Comparison of ENCODE assay signal across 1 cellular context in the genomic region with DNA sequence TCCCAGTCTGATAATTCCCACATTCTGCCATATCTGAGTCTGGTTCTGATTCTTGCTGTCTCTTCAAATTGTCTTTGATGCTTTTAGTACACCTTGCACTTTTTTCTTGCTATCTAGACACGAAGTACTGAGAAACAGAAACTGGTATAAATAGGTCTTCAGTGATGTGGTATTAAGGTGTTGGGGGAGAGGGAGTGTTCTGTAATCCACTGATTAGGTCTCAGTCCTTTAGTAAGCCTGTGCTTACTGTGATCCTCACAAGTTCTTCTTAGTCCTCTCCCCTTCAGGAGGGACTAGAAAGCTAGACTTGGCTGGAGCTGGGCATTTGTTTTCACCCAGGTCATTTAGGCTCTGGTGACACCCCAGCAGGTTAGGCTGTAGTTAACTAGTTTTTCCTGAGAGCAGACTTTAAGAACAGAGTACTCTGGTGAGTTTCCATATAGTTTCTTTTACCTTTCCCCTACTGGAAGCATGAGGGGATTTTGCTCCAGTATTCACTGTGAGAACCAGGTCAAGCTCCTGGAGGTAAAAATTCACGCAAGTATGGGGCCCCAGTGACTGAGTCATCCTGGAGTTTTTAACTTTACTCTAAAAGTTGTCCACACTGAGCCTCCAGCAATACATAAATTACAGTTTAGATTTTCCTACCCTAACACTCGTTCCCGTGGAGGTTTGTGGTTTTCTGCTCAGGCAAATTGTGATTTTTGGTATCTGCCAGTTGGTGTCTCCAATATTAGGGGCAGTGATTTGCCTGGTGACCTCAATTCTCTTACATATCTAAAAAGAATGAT.
TF ChIP-seq lines count a peak whose summit lies in the region.

No MANE protein-coding gene starts in this region.

TF ChIP-seq in K562, 482 proteins besides CTCF, POLR2A, EP300 and RAD21 (continued from another document):
- TF ChIP-seq ZMIZ1 (IDR thresholded peaks at IDR 0.05; ENCODE audit: low read depth in 2 of 2, low read length in 2 of 2) (peak in 1 of 2 experiments; percentile 74; a peak in 1 of 4 replicates), KAT2B (IDR thresholded peaks at IDR 0.05; ENCODE audit: low read depth, low read length) (no peak), SETDB1 (IDR thresholded peaks at IDR 0.05; ENCODE audit: low read length) (no peak), KDM1A (IDR thresholded peaks at IDR 0.05) (peak in 1 of 2 experiments; percentile 50; a peak in 1 of 4 replicates), ZNF134 (CRISPR knock-in tag; conservative IDR thresholded peaks at IDR 0.05) (no peak), MAFG (tag; conservative IDR thresholded peaks at IDR 0.05) (0 out of 2 replicates have a peak, but pooled peaks have one; percentile 37), HMBOX1 (IDR thresholded peaks at IDR 0.05) (peak; percentile 95), C11orf30 (IDR thresholded peaks at IDR 0.05; ENCODE audit: low read depth) (peak; percentile 58), JUN (IDR thresholded peaks at IDR 0.05; ENCODE audit: borderline replicate concordance, low read depth, low read length) (0 out of 2 replicates have a peak, but pooled peaks have one; percentile 16), JUN (CRISPR knock-in tag; IDR thresholded peaks at IDR 0.05; ENCODE audit: borderline replicate concordance) (no peak), ZNF316 (IDR thresholded peaks at IDR 0.05) (peak; percentile 80), MLLT1 (IDR thresholded peaks at IDR 0.05) (peak in 1 of 2 experiments; percentile 98; a peak in 2 of 4 replicates), NEUROD1 (IDR thresholded peaks at IDR 0.05; ENCODE audit: borderline replicate concordance, low read depth, low read length, partially characterized antibody) (no peak)
- TF ChIP-seq, protein P1, sequence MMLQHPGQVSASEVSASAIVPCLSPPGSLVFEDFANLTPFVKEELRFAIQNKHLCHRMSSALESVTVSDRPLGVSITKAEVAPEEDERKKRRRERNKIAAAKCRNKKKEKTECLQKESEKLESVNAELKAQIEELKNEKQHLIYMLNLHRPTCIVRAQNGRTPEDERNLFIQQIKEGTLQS (IDR thresholded peaks at IDR 0.05), result peak; percentile 27; the same call in 1 of the 2 replicates
- TF ChIP-seq, protein P1 (CRISPR knock-in tag; conservative IDR thresholded peaks at IDR 0.05), result no peak
TF ChIP-seq in K562: peak in this region for 10.
